Comparison of ENCODE assay signal across 16 cellular contexts in genomic region chr5:38724301-38725030, GRCh38.
DNase-seq lines count a peak whose midpoint lies in the region; ATAC-seq and TF ChIP-seq lines count a peak whose summit lies in the region.
"Had no signal": no experiment of that assay in that cellular context is flagged by ENCODE, and none has a peak within 500 bp of the region (broad histone marks: within the 10 kb centered on the region; RNA-seq: fewer than 3 reads in every experiment).

No MANE protein-coding gene starts in this region.

- no peak overlapping the region for H4K8ac ChIP-seq in neuronal stem cell (ENCODE audit: low read depth, low read length)

- no peak overlapping the region for H3K4ac ChIP-seq in neuronal stem cell (ENCODE audit: low read length)

- no peak overlapping the region for H3K4me3 Mint-ChIP-seq in activated T-cell treated with anti-CD3 and anti-CD28 coated beads, Interleukin-2, amount 50 U/mL, for 72 hours
- H3K4me3 Mint-ChIP-seq in type B pancreatic cell: no peak overlapping the region
- H3K4me3 Mint-ChIP-seq in activated CD4-positive, alpha-beta T cell treated with anti-CD3 and anti-CD28 coated beads, Interleukin-2, amount 10 ng/mL, durations not matched to agents 24 days and 14 days: no peak overlapping the region
- H3K4me3 Mint-ChIP-seq: activated B cell treated with CpG ODN at 0.5 μM for 24 hours; activated naive CD8-positive, alpha-beta T cell treated with anti-CD3 and anti-CD28 coated beads, Interleukin-2, amount 50 U/mL, for 24 hours; naive B cell; stimulated activated naive CD8-positive, alpha-beta T cell treated with anti-CD3 and anti-CD28 coated beads, Interleukin-15, Interleukin-2, amounts not matched to agents 100 ng/mL and 50 ng/mL, for 24 hours had no signal

- no peaks in the 10 kb centered on the region for H3K9me3 Mint-ChIP-seq in activated T-cell treated with anti-CD3 and anti-CD28 coated beads, Interleukin-2, amount 50 U/mL, for 72 hours
- no peaks in the 10 kb centered on the region for H3K9me3 Mint-ChIP-seq in type B pancreatic cell
- no peaks in the 10 kb centered on the region for H3K9me3 Mint-ChIP-seq in activated CD4-positive, alpha-beta T cell treated with anti-CD3 and anti-CD28 coated beads, Interleukin-2, amount 10 ng/mL, durations not matched to agents 24 days and 14 days
- H3K9me3 Mint-ChIP-seq: activated B cell treated with CpG ODN at 0.5 μM for 24 hours; activated naive CD8-positive, alpha-beta T cell treated with anti-CD3 and anti-CD28 coated beads, Interleukin-2, amount 50 U/mL, for 24 hours; CD8-positive, alpha-beta memory T cell; stimulated activated naive CD8-positive, alpha-beta T cell treated with anti-CD3 and anti-CD28 coated beads, Interleukin-15, Interleukin-2, amounts not matched to agents 100 ng/mL and 50 ng/mL, for 24 hours had no signal

- H3K23ac ChIP-seq in neuronal stem cell (ENCODE audit: low read depth, low read length, poor library complexity): no peak overlapping the region

- no peak overlapping the region for H2BK120ac ChIP-seq in neuronal stem cell (ENCODE audit: low read depth, low read length)

- no peak for TF ChIP-seq CTCF in type B pancreatic cell (conservative IDR thresholded peaks at IDR 0.05)

- H2BK15ac ChIP-seq in neuronal stem cell (ENCODE audit: low read length): no peak overlapping the region

- no peak overlapping the region for H4K91ac ChIP-seq in neuronal stem cell (ENCODE audit: low read depth, low read length, poor library complexity)

- intact Hi-C loops in activated CD4-positive, alpha-beta T cell treated with anti-CD3 and anti-CD28 coated beads, Interleukin-2, amount 10 ng/mL, durations not matched to agents 24 days and 14 days (cut with micrococcal nuclease): no loop called here

- H2AFZ ChIP-seq in neuronal stem cell (ENCODE audit: low read length): peak overlapping the region; percentile 23

- no peak overlapping the region for H3K18ac ChIP-seq in neuronal stem cell (ENCODE audit: low read length)

- H3K27me3 ChIP-seq in NT2/D1 (ENCODE audit: insufficient read depth, insufficient read length): no peaks in the 10 kb centered on the region
- H3K27me3 ChIP-seq in ectodermal cell (ENCODE audit: control insufficient read depth, insufficient read depth, low read length, poor library complexity, severe bottlenecking): no peaks in the 10 kb centered on the region
- H3K27me3 ChIP-seq in neuronal stem cell (ENCODE audit: control insufficient read depth in 3 of 3, insufficient read depth in 3 of 3, low read depth in 1 of 3, low read length in 3 of 3): no peaks in the 10 kb centered on the region
- H3K27me3 ChIP-seq: right lobe of liver had no signal

- H3K4me1 ChIP-seq in NT2/D1 (ENCODE audit: insufficient read depth, insufficient read length): no peaks in the 10 kb centered on the region
- H3K4me1 ChIP-seq in ectodermal cell (ENCODE audit: control insufficient read depth, insufficient read depth, low read length): peaks cover 32% of the 10 kb centered on the region
- peaks cover 26 to 36% of the 10 kb centered on the region in 2 donors for H3K4me1 ChIP-seq in neuronal stem cell (ENCODE audit: control insufficient read depth in 2 of 2, insufficient read depth in 1 of 2, low read depth in 1 of 2, low read length in 2 of 2)
- H3K4me1 ChIP-seq: right lobe of liver had no signal

- peaks cover 31% of the 10 kb centered on the region for H3K27me3 Mint-ChIP-seq in activated T-cell treated with anti-CD3 and anti-CD28 coated beads, Interleukin-2, amount 50 U/mL, for 72 hours (ENCODE audit: low read depth)
- H3K27me3 Mint-ChIP-seq in type B pancreatic cell: no peaks in the 10 kb centered on the region
- H3K27me3 Mint-ChIP-seq in activated CD4-positive, alpha-beta T cell treated with anti-CD3 and anti-CD28 coated beads, Interleukin-2, amount 10 ng/mL, durations not matched to agents 24 days and 14 days: no peaks in the 10 kb centered on the region
- H3K27me3 Mint-ChIP-seq: activated B cell treated with CpG ODN at 0.5 μM for 24 hours had no signal

- H3K14ac ChIP-seq in neuronal stem cell (ENCODE audit: low read length): no peak overlapping the region

- H3K9ac ChIP-seq in NT2/D1 (ENCODE audit: insufficient read length, low read depth) (peak overlapping the region; percentile 63), neuronal stem cell (ENCODE audit: low read depth, low read length, poor library complexity) (no peak overlapping the region)

- no peaks in the 10 kb centered on the region for H3K79me1 ChIP-seq in neuronal stem cell (ENCODE audit: low read depth, low read length)

- ATAC-seq in activated T-cell treated with anti-CD3 and anti-CD28 coated beads, Interleukin-2, amount 50 U/mL, for 72 hours (replicated peaks in 1 of 2): no peak
- ATAC-seq: activated naive CD8-positive, alpha-beta T cell treated with anti-CD3 and anti-CD28 coated beads, Interleukin-2, amount 50 U/mL, for 24 hours had no signal

- peaks cover 8% of the 10 kb centered on the region for H3K4me1 Mint-ChIP-seq in activated T-cell treated with anti-CD3 and anti-CD28 coated beads, Interleukin-2, amount 50 U/mL, for 72 hours (ENCODE audit: low read depth)
- peaks cover 14% of the 10 kb centered on the region for H3K4me1 Mint-ChIP-seq in type B pancreatic cell (ENCODE audit: unreplicated experiment)
- no peaks in the 10 kb centered on the region for H3K4me1 Mint-ChIP-seq in activated CD4-positive, alpha-beta T cell treated with anti-CD3 and anti-CD28 coated beads, Interleukin-2, amount 10 ng/mL, durations not matched to agents 24 days and 14 days
- H3K4me1 Mint-ChIP-seq: activated B cell treated with CpG ODN at 0.5 μM for 24 hours; activated naive CD8-positive, alpha-beta T cell treated with anti-CD3 and anti-CD28 coated beads, Interleukin-2, amount 50 U/mL, for 24 hours; CD8-positive, alpha-beta memory T cell; naive B cell had no signal

- H2AK5ac ChIP-seq in neuronal stem cell (ENCODE audit: low read depth, low read length): no peak overlapping the region

- H3K27ac Mint-ChIP-seq in activated T-cell treated with anti-CD3 and anti-CD28 coated beads, Interleukin-2, amount 50 U/mL, for 72 hours: no peak overlapping the region
- H3K27ac Mint-ChIP-seq in type B pancreatic cell: no peak overlapping the region
- H3K27ac Mint-ChIP-seq in activated CD4-positive, alpha-beta T cell treated with anti-CD3 and anti-CD28 coated beads, Interleukin-2, amount 10 ng/mL, durations not matched to agents 24 days and 14 days: no peak overlapping the region
- H3K27ac Mint-ChIP-seq: activated B cell treated with CpG ODN at 0.5 μM for 24 hours; activated naive CD8-positive, alpha-beta T cell treated with anti-CD3 and anti-CD28 coated beads, Interleukin-2, amount 50 U/mL, for 24 hours; CD8-positive, alpha-beta memory T cell; naive B cell; stimulated activated naive CD8-positive, alpha-beta T cell treated with anti-CD3 and anti-CD28 coated beads, Interleukin-15, Interleukin-2, amounts not matched to agents 100 ng/mL and 50 ng/mL, for 24 hours had no signal

- no peaks in the 10 kb centered on the region for H3K9me3 ChIP-seq in NT2/D1 (ENCODE audit: insufficient read depth, low read length)
- H3K9me3 ChIP-seq in ectodermal cell (ENCODE audit: control insufficient read depth, low read length): no peaks in the 10 kb centered on the region
- H3K9me3 ChIP-seq in neuronal stem cell (replicated peaks in 1 of 2; ENCODE audit: control insufficient read depth in 2 of 2, insufficient read depth in 1 of 2, low read depth in 1 of 2, low read length in 2 of 2): no peaks in the 10 kb centered on the region
- H3K9me3 ChIP-seq: right lobe of liver had no signal

- H2BK5ac ChIP-seq in neuronal stem cell (ENCODE audit: low read length): no peak overlapping the region

- no peak overlapping the region for H2BK12ac ChIP-seq in neuronal stem cell (ENCODE audit: low read length)

- H3K36me3 Mint-ChIP-seq in activated T-cell treated with anti-CD3 and anti-CD28 coated beads, Interleukin-2, amount 50 U/mL, for 72 hours (ENCODE audit: insufficient read depth in 2 of 2): no peaks in the 10 kb centered on the region
- no peaks in the 10 kb centered on the region for H3K36me3 Mint-ChIP-seq in type B pancreatic cell
- H3K36me3 Mint-ChIP-seq in activated CD4-positive, alpha-beta T cell treated with anti-CD3 and anti-CD28 coated beads, Interleukin-2, amount 10 ng/mL, durations not matched to agents 24 days and 14 days (ENCODE audit: low read depth): no peaks in the 10 kb centered on the region
- H3K36me3 Mint-ChIP-seq: CD8-positive, alpha-beta memory T cell; naive B cell had no signal

- 84 to 93% methylated on average over 2 of the region's 2 CpGs for WGBS in ectodermal cell, 2 experiments
- no CpG with 5 or more reads among the region's 2 CpGs for WGBS in neuronal stem cell (ENCODE audit: extremely low coverage in 2 of 2, insufficient read length in 2 of 2, insufficient replicate concordance in 1 of 2), 2 donors

- peak; percentile 59 for DNase-seq in EL
- DNase-seq in NT2/D1 (ENCODE audit: low read depth, low spot score): no peak
- DNase-seq in neuronal stem cell (ENCODE audit: low spot score): no peak
- no peak for DNase-seq in activated CD4-positive, alpha-beta T cell treated with anti-CD3 and anti-CD28 coated beads, Interleukin-2, amount 50 U/mL, for 4 hours
- no peak for DNase-seq in activated T-cell treated with anti-CD3 and anti-CD28 coated beads, Interleukin-2, amount 50 U/mL, for 72 hours
- DNase-seq in type B pancreatic cell (ENCODE audit: extremely low spot score, unreplicated experiment): no peak
- DNase-seq in activated CD4-positive, alpha-beta T cell treated with anti-CD3 and anti-CD28 coated beads, Interleukin-2, amount 10 ng/mL, durations not matched to agents 24 days and 14 days: no peak
- DNase-seq: activated B cell treated with CpG ODN at 0.5 μM for 24 hours; activated naive CD8-positive, alpha-beta T cell treated with anti-CD3 and anti-CD28 coated beads, Interleukin-2, amount 50 U/mL, for 24 hours; CD8-positive, alpha-beta memory T cell; naive B cell; NCI-H2029 treated with DMSO at 0.1 percent for 48 hours; NK-92 treated with Interleukin-12 subunit alpha and Interleukin-12 subunit beta, amount 100 ng/mL, for 24 hours; right lobe of liver had no signal

- H3K27ac ChIP-seq in ectodermal cell (ENCODE audit: insufficient read depth, low read depth, low read length, poor library complexity, severe bottlenecking) (peak overlapping the region; percentile 44), neuronal stem cell (replicated peaks; ENCODE audit: low read length) (peak overlapping the region; percentile 88)
- H3K27ac ChIP-seq: right lobe of liver had no signal

- H3K4me3 ChIP-seq in NT2/D1 (ENCODE audit: insufficient read length, low read depth) (no peak overlapping the region), ectodermal cell (ENCODE audit: insufficient read depth, low read depth, low read length) (no peak overlapping the region), neuronal stem cell (ENCODE audit: low read length in 2 of 2) (no peak overlapping the region)
- H3K4me3 ChIP-seq: right lobe of liver had no signal

- no peak overlapping the region for H3K4me2 ChIP-seq in neuronal stem cell (ENCODE audit: insufficient read depth, low read length, poor library complexity, severe bottlenecking)

- H3K36me3 ChIP-seq in NT2/D1 (ENCODE audit: insufficient read depth, insufficient read length, low read length): no peaks in the 10 kb centered on the region
- no peaks in the 10 kb centered on the region for H3K36me3 ChIP-seq in ectodermal cell (ENCODE audit: control insufficient read depth, insufficient read depth, low read length)
- no peaks in the 10 kb centered on the region for H3K36me3 ChIP-seq in neuronal stem cell (replicated peaks in 1 of 2; ENCODE audit: control insufficient read depth in 2 of 2, insufficient read depth in 2 of 2, low read length in 2 of 2)
- H3K36me3 ChIP-seq: right lobe of liver had no signal
